Comparison of ENCODE assay signal across 8 cellular contexts in the genomic region with DNA sequence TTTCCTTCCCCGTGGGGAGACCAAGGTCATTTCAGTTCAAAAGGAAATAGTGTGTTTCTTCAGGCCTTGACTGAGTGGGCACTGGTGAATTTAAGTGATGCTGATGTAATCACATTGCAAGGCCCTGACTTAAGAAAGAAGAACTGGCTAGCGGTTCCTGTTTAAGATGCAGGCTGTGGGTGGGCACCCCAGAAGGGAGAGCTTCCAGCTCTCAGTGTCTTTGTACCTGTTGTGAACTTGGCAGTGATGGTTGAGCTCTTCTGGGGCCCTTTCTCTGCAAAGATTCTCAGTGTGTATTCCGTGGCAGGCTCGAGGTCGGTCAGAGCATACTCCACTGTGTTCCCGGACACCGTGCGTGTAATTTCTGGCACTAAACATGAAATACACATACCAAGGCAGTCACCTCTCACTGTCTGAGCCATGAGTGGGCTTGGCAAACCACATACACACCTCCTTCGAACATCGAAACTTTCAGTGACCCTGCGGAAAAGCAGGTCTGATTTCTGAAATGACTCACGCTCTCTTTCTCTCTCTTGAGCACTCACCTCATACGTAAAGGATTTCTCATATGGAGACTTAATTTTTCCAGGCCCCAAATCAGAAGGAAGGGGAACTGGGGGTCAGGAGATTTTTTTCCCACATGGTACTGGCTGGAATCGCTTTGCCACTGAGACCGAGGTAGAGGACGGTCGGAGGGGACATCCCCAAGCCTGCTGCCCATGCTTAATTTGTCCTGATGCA.
DNase-seq lines count a peak whose midpoint lies in the region; ATAC-seq and TF ChIP-seq lines count a peak whose summit lies in the region.

No MANE protein-coding gene starts in this region.

- peaks cover 29% of the 10 kb centered on the region for H3K36me3 ChIP-seq in RWPE2 (ENCODE audit: low read depth)

- DNase-seq in activated T-cell treated with anti-CD3 and anti-CD28 coated beads for 48 hours (ENCODE audit: low read depth) = peak; percentile 53
- no peak for DNase-seq in activated T-cell treated with anti-CD3 and anti-CD28 coated beads for 4 hours
- DNase-seq in RWPE2 (ENCODE audit: low spot score) = no peak
- DNase-seq in epithelial cell of prostate (ENCODE audit: low read depth, low spot score) = peak; percentile 46
- peak; percentile 70 for DNase-seq in stimulated activated CD4-positive, alpha-beta T cell treated with anti-CD3 and anti-CD28 coated beads, Interleukin-15, amount 100 ng/mL, for 24 hours
- DNase-seq in NCI-H510A treated with DMSO at 0.1 percent for 48 hours (lab: John Stamatoyannopoulos, UW) = no peak
- no peak for DNase-seq in kidney glomerular epithelial cell (lab: John Stamatoyannopoulos, UW)

- no peaks in the 10 kb centered on the region for H3K9me3 ChIP-seq in RWPE2 (ENCODE audit: severe bottlenecking)

- H3K27me3 ChIP-seq in RWPE2 (ENCODE audit: insufficient read depth, poor library complexity, severe bottlenecking) = no peaks in the 10 kb centered on the region

- H3K4me3 ChIP-seq in RWPE2 (ENCODE audit: severe bottlenecking) = no peak overlapping the region

- H3K27ac ChIP-seq in RWPE2 (ENCODE audit: poor library complexity, severe bottlenecking) (peak overlapping the region; percentile 39), epithelial cell of prostate (peak overlapping the region; percentile 74)

- peaks cover 29% of the 10 kb centered on the region for H3K4me1 ChIP-seq in RWPE2 (ENCODE audit: insufficient read depth, poor library complexity, severe bottlenecking)

- peak; percentile 89 for ATAC-seq in HG02798 (IDR thresholded peaks at IDR 0.05; ENCODE audit: poor library complexity, unreplicated experiment)
- ATAC-seq in RWPE2 (ENCODE audit: low read depth) = peak; percentile 39

- TF ChIP-seq CTCF in RWPE2 (IDR thresholded peaks at IDR 0.05; ENCODE audit: poor library complexity, severe bottlenecking) = no peak

Comparison
In these comparisons a context has a peak if more than half of its experiments do, and no peak if none do; other contexts are left out.
1. DNase-seq: peak in activated T-cell treated with anti-CD3 and anti-CD28 coated beads for 48 hours (single experiment), epithelial cell of prostate (single experiment) and stimulated activated CD4-positive, alpha-beta T cell treated with anti-CD3 and anti-CD28 coated beads, Interleukin-15, amount 100 ng/mL, for 24 hours (single experiment); none in activated T-cell treated with anti-CD3 and anti-CD28 coated beads for 4 hours (single experiment), RWPE2 (single experiment), NCI-H510A treated with DMSO at 0.1 percent for 48 hours (single experiment) and kidney glomerular epithelial cell (single experiment).